8 cellular contexts compared by ENCODE assay signal in the genomic region with DNA sequence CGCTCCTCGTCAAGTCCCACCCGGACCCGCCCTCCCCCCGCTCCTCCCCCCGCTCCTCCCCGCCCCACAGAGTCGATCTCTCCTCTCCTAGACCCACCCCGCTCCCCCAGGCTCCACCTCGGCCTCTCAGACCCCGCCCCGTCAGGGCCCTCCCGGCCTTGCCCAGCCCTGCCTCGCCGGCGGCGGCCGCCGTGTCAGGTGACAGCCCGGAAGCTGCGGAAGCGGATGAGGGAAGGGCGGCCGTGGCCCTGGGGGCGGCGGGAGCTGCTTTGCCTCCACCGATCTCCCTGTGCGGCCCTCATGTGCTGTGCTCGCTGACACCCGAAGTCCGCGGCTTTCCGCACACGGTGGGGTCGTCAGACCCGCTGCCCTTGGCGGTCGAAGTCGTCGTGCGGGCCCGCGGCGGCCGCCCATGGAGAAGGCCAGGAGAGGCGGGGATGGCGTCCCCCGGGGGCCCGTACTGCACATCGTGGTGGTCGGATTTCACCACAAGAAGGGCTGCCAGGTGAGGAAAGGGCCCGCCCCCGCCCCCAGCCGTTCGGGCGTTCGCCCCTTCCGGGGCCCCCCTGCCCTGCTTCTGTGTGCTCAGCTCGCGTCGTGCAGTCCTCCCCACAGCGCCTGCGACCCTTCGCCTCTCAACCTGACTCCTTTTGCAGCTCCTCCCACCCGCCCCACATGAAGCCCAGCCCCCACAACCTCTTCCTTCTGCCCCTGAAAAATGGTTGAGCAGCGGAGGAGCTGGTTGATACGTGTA. TPM values are rescaled to one million over a fixed set of nuclear protein-coding genes. Genes with fewer than 3 reads are reported as not detected.
DNase-seq lines count a peak whose midpoint lies in the region; ATAC-seq, FAIRE-seq and TF ChIP-seq lines count a peak whose summit lies in the region.

A gene (plus strand): TSS at position 192 of the 754 bp plus-strand sequence. CDS start 221 bp downstream, at position 413.

- no peaks in the 10 kb centered on the region for H3K27me3 ChIP-seq in keratinocyte (ENCODE audit: control insufficient read depth, extremely low read depth, insufficient read depth, low read length)

- DNase-seq in AG10803 (ENCODE audit: low read depth) (peak; percentile 95), NCI-H446 treated with DMSO at 0.1 percent for 48 hours (lab: John Stamatoyannopoulos, UW) (peak; percentile 90), cerebellar cortex (ENCODE audit: low spot score) (peak; percentile 97), keratinocyte (ENCODE audit: low read depth, low spot score) (no peak)
- peak; percentile 98 for DNase-seq in activated CD4-positive, CD25-positive, alpha-beta regulatory T cell treated with anti-CD3 and anti-CD28 coated beads, Interleukin-2, amount 50 U/mL, for 72 hours
- DNase-seq in stimulated activated CD4-positive, alpha-beta T cell treated with anti-CD3 and anti-CD28 coated beads, Interleukin-12 subunit alpha, Interleukin-12 subunit beta, amount 100 ng/mL, for 48 hours (ENCODE audit: low read depth in 2 of 3, low spot score in 1 of 3), result peak; percentile 98 to 99 (median 98)

- H3K36me3 ChIP-seq in keratinocyte (ENCODE audit: control insufficient read depth in 2 of 2, extremely low read depth in 1 of 2, insufficient read depth in 2 of 2, low read length in 2 of 2), result no peaks in the 10 kb centered on the region

- dilution Hi-C loops in keratinocyte (cut with MboI; ENCODE audit: extremely low pct_ligation_motif_present, low sequenced_read_pairs), result no loop called here

- TF ChIP-seq CTCF in AG10803 (conservative IDR thresholded peaks at IDR 0.05; ENCODE audit: low read length), result no peak
- TF ChIP-seq CTCF in keratinocyte (optimal IDR thresholded peaks at IDR 0.05 in 1 of 3, IDR thresholded peaks at IDR 0.05 in 1 of 3, conservative IDR thresholded peaks at IDR 0.05 in 1 of 3; ENCODE audit: extremely low read depth in 1 of 3, insufficient read depth in 2 of 3, low read length in 3 of 3), result no peak

- FAIRE-seq in keratinocyte (lab: Jason Lieb, UNC), result no peak

- peak within 1 kb of the TSS; percentile 90 for H3K9ac ChIP-seq in keratinocyte (ENCODE audit: control insufficient read depth, extremely low read depth, insufficient read depth, low read length)

- no peaks in the 10 kb centered on the region for H3K9me1 ChIP-seq in keratinocyte (ENCODE audit: control insufficient read depth, extremely low read depth, insufficient read depth, low read length)

- peak within 1 kb of the TSS; percentile 90 for H3K27ac ChIP-seq in keratinocyte (ENCODE audit: control insufficient read depth, insufficient read depth, low read length)

- peak within 1 kb of the TSS; percentile 90 for H3K4me3 ChIP-seq in AG10803 (ENCODE audit: low read length)
- peak within 1 kb of the TSS; percentile 98 to 99 (median 99) for H3K4me3 ChIP-seq in keratinocyte (ENCODE audit: control insufficient read depth in 2 of 3, extremely low read depth in 1 of 3, insufficient read depth in 2 of 3, low read depth in 1 of 3, low read length in 3 of 3)

- peak within 1 kb of the TSS; percentile 98 for H2AFZ ChIP-seq in keratinocyte (ENCODE audit: control insufficient read depth, low read length)

- peak within 1 kb of the TSS; percentile 89 for H3K4me2 ChIP-seq in keratinocyte (ENCODE audit: control insufficient read depth, extremely low read depth, insufficient read depth, low read depth, low read length)

- peak; percentile 77 for ATAC-seq in HG03378 (IDR thresholded peaks at IDR 0.05; ENCODE audit: unreplicated experiment)

- no peaks in the 10 kb centered on the region for H4K20me1 ChIP-seq in keratinocyte (ENCODE audit: control insufficient read depth, extremely low read depth, insufficient read depth, low read length)

- no peaks in the 10 kb centered on the region for H3K9me3 ChIP-seq in keratinocyte (ENCODE audit: control insufficient read depth, low read depth, low read length)

- H3K4me1 ChIP-seq in keratinocyte (ENCODE audit: control insufficient read depth, extremely low read depth, insufficient read depth, low read length), result peaks cover 4% of the 10 kb centered on the region

- TF ChIP-seq POLR2A in GM19099 (IDR thresholded peaks at IDR 0.05; ENCODE audit: extremely low read depth, insufficient read length, low read depth), result peak; percentile 97

- peaks cover 49% of the 10 kb centered on the region for H3K79me2 ChIP-seq in keratinocyte (ENCODE audit: control insufficient read depth, insufficient read depth, low read length)

RNA-seq across cellular contexts. Expression of the gene that starts here (rescaled TPM):
- polyA plus RNA-seq in keratinocyte, result 15.3 to 22.2 TPM (median 17.1 TPM) in 3 replicates
- 31.8 TPM for polyA plus RNA-seq in keratinocyte (2011; ENCODE audit: low read depth)
- polyA plus RNA-seq in keratinocyte (2011; cell fraction: cytosol; rRNA removed), result 10.0 and 18.7 TPM in 2 replicates
- 26.7 and 27.3 TPM in 2 replicates for polyA plus RNA-seq in keratinocyte (2011; cell fraction: nucleus; rRNA removed)
- polyA plus RNA-seq in keratinocyte (2012; ENCODE audit: low replicate concordance), result 16.3 and 18.4 TPM in 2 replicates
- 23.0 to 37.4 TPM (median 31.4 TPM) in 3 replicates for polyA minus RNA-seq in keratinocyte
- 9.8 TPM for polyA minus RNA-seq in keratinocyte (2011; cell fraction: cytosol; rRNA and poly(A)+ RNA removed)
- 21.9 and 32.0 TPM in 2 replicates for polyA minus RNA-seq in keratinocyte (2011; cell fraction: nucleus; rRNA and poly(A)+ RNA removed)
